ENCODE assay signal across 14 cellular contexts in genomic region chr9:90873422-90873821, GRCh38.
"Had no signal": no experiment of that assay in that cellular context is flagged by ENCODE, and none has a peak within 500 bp of the region (broad histone marks: within the 10 kb centered on the region; RNA-seq: fewer than 3 reads in every experiment).

No MANE protein-coding gene starts in this region.

- H3K4me1 Mint-ChIP-seq: central memory CD8-positive, alpha-beta T cell; naive thymus-derived CD8-positive, alpha-beta T cell had no signal

- H3K36me3 Mint-ChIP-seq: naive thymus-derived CD8-positive, alpha-beta T cell; neural progenitor cell had no signal

- H3K27ac Mint-ChIP-seq: naive thymus-derived CD8-positive, alpha-beta T cell had no signal

- DNase-seq: cortex of kidney; dorsolateral prefrontal cortex; effector CD8-positive, alpha-beta T cell; foreskin fibroblast; hippocampal formation; mucosa of descending colon; naive thymus-derived CD8-positive, alpha-beta T cell; nucleus accumbens; pancreas; right lobe of liver; stimulated activated naive CD4-positive, alpha-beta T cell treated with Interleukin-2 at 50 U/mL for 16 hours; trophoblast cell had no signal

- H3K4me3 Mint-ChIP-seq: central memory CD8-positive, alpha-beta T cell; naive thymus-derived CD8-positive, alpha-beta T cell; neural progenitor cell had no signal

- ATAC-seq: mucosa of descending colon; naive thymus-derived CD8-positive, alpha-beta T cell; right lobe of liver had no signal

- H3K9me3 Mint-ChIP-seq: central memory CD8-positive, alpha-beta T cell; naive thymus-derived CD8-positive, alpha-beta T cell; neural progenitor cell had no signal
